In the genomic region with DNA sequence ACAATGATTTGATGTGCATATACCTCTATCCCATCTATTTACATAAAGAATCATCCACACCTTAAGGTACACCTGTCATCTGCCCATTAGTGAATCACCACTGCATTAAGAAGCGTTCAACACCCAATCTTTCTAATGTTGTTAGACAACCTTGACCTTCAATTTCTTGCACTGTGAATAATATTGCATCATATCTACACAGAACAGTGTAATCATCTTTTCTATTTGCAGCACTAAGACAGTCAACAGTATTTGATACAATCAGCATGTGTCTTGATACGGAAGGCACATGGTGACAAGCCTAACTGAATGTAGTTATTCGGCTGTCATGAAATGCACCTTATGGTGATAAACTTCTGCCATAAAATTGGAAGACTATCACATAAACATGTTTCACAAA, we compare ENCODE assay signal across 30 cellular contexts.
"Had no signal": no experiment of that assay in that cellular context is flagged by ENCODE, and none has a peak within 500 bp of the region (broad histone marks: within the 10 kb centered on the region; RNA-seq: fewer than 3 reads in every experiment).

No MANE protein-coding gene starts in this region.

- H3K4me3 ChIP-seq: neural progenitor cell, ovary, psoas muscle, skin epidermis, smooth muscle cell, spleen, suprapubic skin, testis, tibial artery, transverse colon, upper lobe of right lung, uterus had no signal

- H3K4me1 ChIP-seq: parathyroid adenoma, psoas muscle, spleen, suprapubic skin, testis, tibial artery, transverse colon, upper lobe of right lung, uterus had no signal

- H3K27ac ChIP-seq: neural progenitor cell, ovary, parathyroid adenoma, psoas muscle, skin epidermis, spleen, suprapubic skin, testis, tibial artery, transverse colon, upper lobe of right lung, uterus had no signal

- H3K79me2 ChIP-seq: parathyroid adenoma had no signal

- H3K9ac ChIP-seq: neural progenitor cell, parathyroid adenoma had no signal

- DNase-seq: naive thymus-derived CD8-positive, alpha-beta T cell; nephron progenitor cell; occipital lobe; ovary; posterior cingulate gyrus; psoas muscle; right cardiac atrium; spleen; stimulated activated CD4-positive, alpha-beta T cell treated with anti-CD3 and anti-CD28 coated beads, Interleukin-12 subunit alpha, Interleukin-12 subunit beta, amount 100 ng/mL, for 4 hours; stimulated activated CD4-positive, alpha-beta T cell treated with anti-CD3 and anti-CD28 coated beads, Interleukin-1b, Interleukin-23, amount 100 ng/mL, for 48 hours; stimulated activated CD4-positive, alpha-beta T cell treated with anti-CD3 and anti-CD28 coated beads, Interleukin-4, amount 100 ng/mL, for 1 hour; stimulated activated CD4-positive, alpha-beta T cell treated with anti-CD3 and anti-CD28 coated beads, Interleukin-4, amount 100 ng/mL, for 4 hours; stimulated activated CD8-positive, alpha-beta memory T cell treated with anti-CD3 and anti-CD28 coated beads, Interleukin-4, amount 100 ng/mL, for 48 hours; stimulated activated naive CD4-positive, alpha-beta T cell; stimulated activated naive CD8-positive, alpha-beta T cell treated with anti-CD3 and anti-CD28 coated beads, Interleukin-15, amount 100 ng/mL, for 72 hours; stimulated activated naive CD8-positive, alpha-beta T cell treated with anti-CD3 and anti-CD28 coated beads, Interleukin-15, Interleukin-2, amounts not matched to agents 100 U/mL and 50 U/mL, for 24 hours; substantia nigra; testis; tibial artery; transverse colon; upper lobe of right lung; uterus had no signal

- H3K27me3 ChIP-seq: neural progenitor cell, ovary, spleen, suprapubic skin, testis, tibial artery, transverse colon, upper lobe of right lung, uterus had no signal

- ATAC-seq: naive thymus-derived CD8-positive, alpha-beta T cell; natural killer cell treated with Interleukin-12 subunit alpha and Interleukin-12 subunit beta and Interleukin-15 and Interleukin-18, amount 100 ng/mL, for 72 hours; psoas muscle; right cardiac atrium; sciatic nerve; stimulated activated memory B cell treated with anti-CD40 and anti-IgM and Interleukin-4, amounts not matched to agents 10 μg/mL and 1 μg/mL and 100 μg/mL, for 72 hours; stimulated activated naive CD8-positive, alpha-beta T cell treated with anti-CD3 and anti-CD28 coated beads, Interleukin-15, amount 100 ng/mL, for 72 hours; stimulated activated naive CD8-positive, alpha-beta T cell treated with anti-CD3 and anti-CD28 coated beads, Interleukin-15, Interleukin-2, amounts not matched to agents 100 U/mL and 50 U/mL, for 24 hours; upper lobe of right lung had no signal

- H3K36me3 ChIP-seq: neural progenitor cell, ovary, spleen, suprapubic skin, tibial artery, transverse colon, upper lobe of right lung, uterus had no signal

- H2AFZ ChIP-seq: neural progenitor cell, parathyroid adenoma had no signal

- H3K9me3 ChIP-seq: ovary, psoas muscle, spleen, suprapubic skin, testis, tibial artery, transverse colon, upper lobe of right lung, uterus had no signal

- H3K4me2 ChIP-seq: neural progenitor cell, smooth muscle cell had no signal
